Comparison of ENCODE assay signal across 13 cellular contexts in genomic region chr3:49414753-49415152, GRCh38. TPM values are rescaled to one million over a fixed set of nuclear protein-coding genes. Genes with fewer than 3 reads are reported as not detected.
DNase-seq lines count a peak whose midpoint lies in the region; ATAC-seq and TF ChIP-seq lines count a peak whose summit lies in the region.
"Had no signal": no experiment of that assay in that cellular context is flagged by ENCODE, and none has a peak within 500 bp of the region (broad histone marks: within the 10 kb centered on the region; RNA-seq: fewer than 3 reads in every experiment).

No MANE protein-coding gene starts in this region.

- no peak for TF ChIP-seq CTCF in right atrium auricular region (IDR thresholded peaks at IDR 0.05)
- no peak for TF ChIP-seq CTCF in stomach (IDR thresholded peaks at IDR 0.05)
- TF ChIP-seq CTCF in tibial nerve (IDR thresholded peaks at IDR 0.05), result no peak
- no peak for TF ChIP-seq CTCF in smooth muscle cell (IDR thresholded peaks at IDR 0.05; ENCODE audit: borderline replicate concordance, insufficient read depth, poor library complexity, severe bottlenecking)

- TF ChIP-seq EP300 in stomach (IDR thresholded peaks at IDR 0.05), result no peak
- no peak for TF ChIP-seq EP300 in tibial nerve (IDR thresholded peaks at IDR 0.05)

- H3K4me1 ChIP-seq in right atrium auricular region (peaks cover 0 to 49% of the 10 kb centered on the region in 2 donors), stomach (peaks cover 38 to 64% (median 56%) of the 10 kb centered on the region in 4 donors), tibial nerve (peaks cover 3 to 57% (median 24%) of the 10 kb centered on the region in 4 donors), smooth muscle cell (ENCODE audit: low read depth) (peaks cover 15% of the 10 kb centered on the region)
- H3K4me1 ChIP-seq: foreskin keratinocyte had no signal

- H3K36me3 ChIP-seq in right atrium auricular region (peaks cover 17% of the 10 kb centered on the region), stomach (peaks cover 6 to 49% (median 40%) of the 10 kb centered on the region in 4 donors), tibial nerve (peaks cover 0 to 47% (median 4%) of the 10 kb centered on the region in 3 donors), smooth muscle cell (ENCODE audit: low read depth) (no peaks in the 10 kb centered on the region)

- no peaks in the 10 kb centered on the region for H3F3A ChIP-seq in smooth muscle cell (ENCODE audit: low read depth)

- H3K27ac Mint-ChIP-seq in activated T-helper 1 cell treated with anti-CD3 and anti-CD28 coated beads, Interleukin-12 subunit alpha, Interleukin-12 subunit beta, Interleukin-2, Interleukin-4 antibody, amounts not matched to agents 30 ng/mL and 10 ng/mL and 1 ng/mL, durations not matched to agents 14 hours and 24 hours and 36 hours, result peak overlapping the region; percentile 76
- peak overlapping the region; percentile 78 to 97 (median 95) for H3K27ac Mint-ChIP-seq in immature natural killer cell

- no peaks in the 10 kb centered on the region for H3K9me3 Mint-ChIP-seq in activated T-helper 1 cell treated with anti-CD3 and anti-CD28 coated beads, Interleukin-12 subunit alpha, Interleukin-12 subunit beta, Interleukin-2, Interleukin-4 antibody, amounts not matched to agents 30 ng/mL and 10 ng/mL and 1 ng/mL, durations not matched to agents 14 hours and 24 hours and 36 hours
- no peaks in the 10 kb centered on the region for H3K9me3 Mint-ChIP-seq in immature natural killer cell

- H4K20me1 ChIP-seq in smooth muscle cell (ENCODE audit: low read depth), result peaks cover 16% of the 10 kb centered on the region

- no peak overlapping the region for H2AFZ ChIP-seq in smooth muscle cell (ENCODE audit: low read depth)
- H2AFZ ChIP-seq: parathyroid adenoma had no signal

- intact Hi-C loops in Right ventricle myocardium superior (cut with DNase I), result loop anchor here (5.0 kb wide), 1 partner anchor 57 kb away; the partner anchor contains the start of gene GPX1
- intact Hi-C loops in activated T-helper 1 cell treated with anti-CD3 and anti-CD28 coated beads, Interleukin-12 subunit alpha, Interleukin-12 subunit beta, Interleukin-2, Interleukin-4 antibody, amounts not matched to agents 30 ng/mL and 10 ng/mL and 1 ng/mL, durations not matched to agents 14 hours and 24 hours and 36 hours (cut with micrococcal nuclease), result loop anchor here (1.0 kb wide), 1 partner anchor 35 kb away; no protein-coding TSS in a partner anchor
- intact Hi-C loops in stomach (cut with DNase I; ENCODE audit: low total_unique reads), result no loop called here

- H3K27ac ChIP-seq in right atrium auricular region (no peak overlapping the region), stomach (peak overlapping the region; percentile 10 to 100 (median 79)), tibial nerve (peak overlapping the region in 1 of 4 donors; percentile 43), smooth muscle cell (ENCODE audit: low read depth) (no peak overlapping the region)
- H3K27ac ChIP-seq: foreskin keratinocyte had no signal

- H3K27me3 ChIP-seq in right atrium auricular region (no peaks in the 10 kb centered on the region), stomach (no peaks in the 10 kb centered on the region), tibial nerve (no peaks in the 10 kb centered on the region), smooth muscle cell (ENCODE audit: low read depth) (no peaks in the 10 kb centered on the region)
- H3K27me3 ChIP-seq: foreskin keratinocyte had no signal

- TF ChIP-seq POLR2A in stomach (IDR thresholded peaks at IDR 0.05) (no peak), tibial nerve (IDR thresholded peaks at IDR 0.05) (no peak)

- peaks cover 33% of the 10 kb centered on the region for H3K79me2 ChIP-seq in smooth muscle cell (ENCODE audit: low read depth)

- no peaks in the 10 kb centered on the region for H3K27me3 Mint-ChIP-seq in activated T-helper 1 cell treated with anti-CD3 and anti-CD28 coated beads, Interleukin-12 subunit alpha, Interleukin-12 subunit beta, Interleukin-2, Interleukin-4 antibody, amounts not matched to agents 30 ng/mL and 10 ng/mL and 1 ng/mL, durations not matched to agents 14 hours and 24 hours and 36 hours (ENCODE audit: insufficient read depth)
- peaks cover 3 to 7% (median 6%) of the 10 kb centered on the region in 3 donors for H3K27me3 Mint-ChIP-seq in immature natural killer cell (ENCODE audit: low read depth in 3 of 3)

- H3K9ac ChIP-seq in smooth muscle cell (ENCODE audit: low read depth), result no peak overlapping the region
- H3K9ac ChIP-seq: parathyroid adenoma had no signal

- H3K4me2 ChIP-seq in smooth muscle cell, result no peak overlapping the region

- peaks cover 60% of the 10 kb centered on the region for H3K4me1 Mint-ChIP-seq in activated T-helper 1 cell treated with anti-CD3 and anti-CD28 coated beads, Interleukin-12 subunit alpha, Interleukin-12 subunit beta, Interleukin-2, Interleukin-4 antibody, amounts not matched to agents 30 ng/mL and 10 ng/mL and 1 ng/mL, durations not matched to agents 14 hours and 24 hours and 36 hours (ENCODE audit: low read depth)
- H3K4me1 Mint-ChIP-seq in immature natural killer cell, result peaks cover 80 to 83% of the 10 kb centered on the region in 2 donors

- peaks cover 25% of the 10 kb centered on the region for H3K36me3 Mint-ChIP-seq in activated T-helper 1 cell treated with anti-CD3 and anti-CD28 coated beads, Interleukin-12 subunit alpha, Interleukin-12 subunit beta, Interleukin-2, Interleukin-4 antibody, amounts not matched to agents 30 ng/mL and 10 ng/mL and 1 ng/mL, durations not matched to agents 14 hours and 24 hours and 36 hours (ENCODE audit: low read depth)
- H3K36me3 Mint-ChIP-seq in immature natural killer cell, result peaks cover 5 to 15% (median 14%) of the 10 kb centered on the region in 3 donors

- no peak overlapping the region for H3K4me3 ChIP-seq in right atrium auricular region
- H3K4me3 ChIP-seq in stomach, result no peak overlapping the region
- H3K4me3 ChIP-seq in tibial nerve, result no peak overlapping the region
- H3K4me3 ChIP-seq in smooth muscle cell, result no peak overlapping the region

- no peak for ATAC-seq in Right ventricle myocardium superior (ENCODE audit: poor library complexity)
- ATAC-seq: foreskin keratinocyte had no signal

- DNase-seq in Right ventricle myocardium superior (peak; percentile 13), right atrium auricular region (ENCODE audit: low spot score) (no peak), immature natural killer cell (no peak), stomach (no peak), tibial nerve (ENCODE audit: low spot score in 2 of 2) (no peak), SW480 (ENCODE audit: low spot score) (no peak), smooth muscle cell (lab: John Stamatoyannopoulos, UW; ENCODE audit: unreplicated experiment) (no peak)
- no peak for DNase-seq in activated T-helper 1 cell treated with anti-CD3 and anti-CD28 coated beads, Interleukin-12 subunit alpha, Interleukin-12 subunit beta, Interleukin-2, Interleukin-4 antibody, amounts not matched to agents 30 ng/mL and 10 ng/mL and 1 ng/mL, durations not matched to agents 14 hours and 24 hours and 36 hours (ENCODE audit: low spot score)
- DNase-seq: activated CD8-positive, alpha-beta memory T cell treated with anti-CD3 and anti-CD28 coated beads for 24 hours; foreskin keratinocyte; mesendoderm; NCI-H187 had no signal

- 71 to 86% (median 84%) methylated on average over 2 of the region's 2 CpGs for WGBS in stomach, 5 donors
- 76 to 86% methylated on average over 2 of the region's 2 CpGs for WGBS in tibial nerve, 2 donors
- 89% methylated on average over 2 of the region's 2 CpGs for WGBS in smooth muscle cell (ENCODE audit: low lambda C conversion rate)

- H3K9me3 ChIP-seq in right atrium auricular region (no peaks in the 10 kb centered on the region), stomach (no peaks in the 10 kb centered on the region), tibial nerve (no peaks in the 10 kb centered on the region), smooth muscle cell (replicated peaks; ENCODE audit: low read depth) (no peaks in the 10 kb centered on the region)

- no peak overlapping the region for H3K4me3 Mint-ChIP-seq in activated T-helper 1 cell treated with anti-CD3 and anti-CD28 coated beads, Interleukin-12 subunit alpha, Interleukin-12 subunit beta, Interleukin-2, Interleukin-4 antibody, amounts not matched to agents 30 ng/mL and 10 ng/mL and 1 ng/mL, durations not matched to agents 14 hours and 24 hours and 36 hours
- peak overlapping the region; percentile 29 to 82 (median 53) for H3K4me3 Mint-ChIP-seq in immature natural killer cell

RNA-seq across cellular contexts. Expression of gene TCTA, which starts 2.5 kb away (rescaled TPM):
- total RNA-seq in Right ventricle myocardium superior, result 13.4 TPM
- 10 to 100 TPM; 13.9 to 23.1 TPM for total RNA-seq in right atrium auricular region
- 27.8 and 30.0 TPM in 2 replicates for total RNA-seq in activated T-helper 1 cell treated with anti-CD3 and anti-CD28 coated beads, Interleukin-12 subunit alpha, Interleukin-12 subunit beta, Interleukin-2, Interleukin-4 antibody, amounts not matched to agents 30 ng/mL and 10 ng/mL and 1 ng/mL, durations not matched to agents 14 hours and 24 hours and 36 hours
- polyA plus RNA-seq in immature natural killer cell, result 10 to 100 TPM; 57.3 to 86.2 (median 62.6) TPM
- total RNA-seq in stomach, result 10 to 100 TPM in 4 of 5 donors, not detected in 1; 10.3 to 39.8 (median 18.4) TPM
- 10 to 100 TPM; 18.3 to 31.2 (median 22.1) TPM for polyA plus RNA-seq in stomach
- total RNA-seq in tibial nerve, result 10 to 100 TPM; 24.6 to 52.9 (median 30.1) TPM
- total RNA-seq in smooth muscle cell, result 4.3 and 11.0 TPM in 2 replicates
- 12.8 and 13.6 TPM in 2 replicates for polyA plus RNA-seq in smooth muscle cell

RNA-seq across cellular contexts. Expression of gene RHOA, which starts 3.0 kb away (rescaled TPM):
- total RNA-seq in Right ventricle myocardium superior (255 TPM), right atrium auricular region (100 to 1,000 TPM; 292 to 304 TPM), stomach (100 to 1,000 TPM; 107 to 380 (median 374) TPM), tibial nerve (100 to 1,000 TPM; 532 to 825 (median 698) TPM), smooth muscle cell (530 and 556 TPM in 2 replicates)
- total RNA-seq in activated T-helper 1 cell treated with anti-CD3 and anti-CD28 coated beads, Interleukin-12 subunit alpha, Interleukin-12 subunit beta, Interleukin-2, Interleukin-4 antibody, amounts not matched to agents 30 ng/mL and 10 ng/mL and 1 ng/mL, durations not matched to agents 14 hours and 24 hours and 36 hours, result 376 and 381 TPM in 2 replicates
- polyA plus RNA-seq in immature natural killer cell (1,000 to 10,000 TPM in 1 of 3 donors, 100 to 1,000 TPM in 2; 863 to 1,056 (median 891) TPM), stomach (100 to 1,000 TPM; 218 to 461 (median 340) TPM), smooth muscle cell (440 and 447 TPM in 2 replicates)

RNA-seq across cellular contexts. Expression of gene AMT, which starts 7.5 kb away (rescaled TPM):
- 32.2 TPM for total RNA-seq in Right ventricle myocardium superior
- total RNA-seq in right atrium auricular region, result 10 to 100 TPM in 1 of 2 donors, 1 to 10 TPM in 1; 6.6 to 17.6 TPM
- 2.2 and 2.7 TPM in 2 replicates for total RNA-seq in activated T-helper 1 cell treated with anti-CD3 and anti-CD28 coated beads, Interleukin-12 subunit alpha, Interleukin-12 subunit beta, Interleukin-2, Interleukin-4 antibody, amounts not matched to agents 30 ng/mL and 10 ng/mL and 1 ng/mL, durations not matched to agents 14 hours and 24 hours and 36 hours
- 1 to 10 TPM; 2.9 to 8.2 (median 4.8) TPM for polyA plus RNA-seq in immature natural killer cell
- 10 to 100 TPM in 4 of 5 donors, 1 to 10 TPM in 1; 4.5 to 27.8 (median 14.7) TPM for total RNA-seq in stomach
- 10 to 100 TPM in 1 of 3 donors, 1 to 10 TPM in 2; 6.9 to 15.0 (median 8.4) TPM for polyA plus RNA-seq in stomach
- total RNA-seq in tibial nerve, result 10 to 100 TPM in 2 of 4 donors, 1 to 10 TPM in 2; 7.0 to 20.8 (median 9.5) TPM
- total RNA-seq in smooth muscle cell, result 10.9 and 16.1 TPM in 2 replicates
- polyA plus RNA-seq in smooth muscle cell, result 19.3 and 21.6 TPM in 2 replicates

RNA-seq across cellular contexts. Expression of gene NICN1, which starts 14.4 kb away (rescaled TPM):
- total RNA-seq in Right ventricle myocardium superior, result 15.7 TPM
- total RNA-seq in right atrium auricular region, result 1 to 10 TPM; 4.8 to 7.4 TPM
- total RNA-seq in activated T-helper 1 cell treated with anti-CD3 and anti-CD28 coated beads, Interleukin-12 subunit alpha, Interleukin-12 subunit beta, Interleukin-2, Interleukin-4 antibody, amounts not matched to agents 30 ng/mL and 10 ng/mL and 1 ng/mL, durations not matched to agents 14 hours and 24 hours and 36 hours, result 13.5 and 14.1 TPM in 2 replicates
- 10 to 100 TPM in 1 of 3 donors, 1 to 10 TPM in 2; 3.2 to 11.9 (median 4.2) TPM for polyA plus RNA-seq in immature natural killer cell
- 10 to 100 TPM in 3 of 5 donors, 1 to 10 TPM in 2; 2.3 to 19.7 (median 10.6) TPM for total RNA-seq in stomach
- 1 to 10 TPM; 3.5 to 7.3 (median 4.5) TPM for polyA plus RNA-seq in stomach
- 10 to 100 TPM in 1 of 4 donors, 1 to 10 TPM in 2, not detected in 1; 2.1 to 14.7 (median 7.7) TPM for total RNA-seq in tibial nerve
- total RNA-seq in smooth muscle cell, result 3.9 TPM in 2 replicates
- polyA plus RNA-seq in smooth muscle cell, result 4.5 and 4.6 TPM in 2 replicates

RNA-seq across cellular contexts. Expression of gene DAG1, which starts 55.3 kb away (rescaled TPM):
- 122 TPM for total RNA-seq in Right ventricle myocardium superior
- 100 to 1,000 TPM; 115 to 174 TPM for total RNA-seq in right atrium auricular region
- 20.5 and 23.7 TPM in 2 replicates for total RNA-seq in activated T-helper 1 cell treated with anti-CD3 and anti-CD28 coated beads, Interleukin-12 subunit alpha, Interleukin-12 subunit beta, Interleukin-2, Interleukin-4 antibody, amounts not matched to agents 30 ng/mL and 10 ng/mL and 1 ng/mL, durations not matched to agents 14 hours and 24 hours and 36 hours
- polyA plus RNA-seq in immature natural killer cell, result 1 to 10 TPM; 3.2 to 6.0 (median 3.7) TPM
- total RNA-seq in stomach, result 100 to 1,000 TPM in 1 of 5 donors, 10 to 100 TPM in 4; 29.8 to 144 (median 67.5) TPM
- polyA plus RNA-seq in stomach, result 10 to 100 TPM in 2 of 3 donors, 1 to 10 TPM in 1; 4.1 to 21.9 (median 13.1) TPM
- 100 to 1,000 TPM; 113 to 142 (median 126) TPM for total RNA-seq in tibial nerve
- 61.6 and 65.2 TPM in 2 replicates for total RNA-seq in smooth muscle cell
- 32.1 and 53.0 TPM in 2 replicates for polyA plus RNA-seq in smooth muscle cell

Comparison
In these comparisons a context has a peak if more than half of its experiments do, and no peak if none do; other contexts are left out.
1. H3K27ac ChIP-seq: peak in stomach (5 of 5); none in right atrium auricular region (0 of 2) and smooth muscle cell (single experiment).